ENCODE assay signal across 20 cellular contexts in the genomic region with DNA sequence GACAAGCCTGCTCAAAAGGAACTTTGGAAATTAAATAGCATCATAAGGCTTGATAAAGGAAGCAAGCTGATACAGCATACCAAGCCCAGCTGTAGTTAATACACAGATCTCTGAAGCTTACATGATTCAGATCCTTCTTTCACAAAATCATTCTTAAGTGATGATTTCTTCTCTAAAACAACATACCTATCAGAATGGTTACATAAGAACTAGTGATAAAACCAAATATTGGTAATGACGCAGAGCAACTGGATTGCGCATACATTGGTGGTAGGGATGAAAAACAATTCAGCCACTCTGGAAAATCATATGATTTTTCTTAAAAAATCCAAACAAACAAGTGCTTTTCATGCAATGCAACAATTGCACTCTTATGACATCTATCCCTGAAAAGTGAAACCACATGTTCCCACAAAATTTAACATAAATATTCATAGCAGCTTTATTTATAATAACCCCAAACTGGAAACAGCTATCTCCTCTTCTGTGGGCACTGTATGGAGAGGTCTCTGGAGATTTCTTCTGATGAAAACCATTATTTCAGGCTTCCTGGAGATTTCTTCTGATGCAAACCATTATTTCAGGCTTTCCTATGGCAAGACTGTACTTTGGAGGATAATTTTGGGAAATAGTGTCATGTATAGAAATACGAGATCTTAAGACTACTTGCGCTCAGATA.
DNase-seq lines count a peak whose midpoint lies in the region; ATAC-seq, FAIRE-seq and TF ChIP-seq lines count a peak whose summit lies in the region.
"Had no signal": no experiment of that assay in that cellular context is flagged by ENCODE, and none has a peak within 500 bp of the region (broad histone marks: within the 10 kb centered on the region; RNA-seq: fewer than 3 reads in every experiment).

No MANE protein-coding gene starts in this region.

- H3K79me2 ChIP-seq in ACC112 (ENCODE audit: control insufficient read depth, insufficient read depth, low read length, unreplicated experiment) (no peaks in the 10 kb centered on the region), astrocyte (ENCODE audit: insufficient read depth, low read length) (no peaks in the 10 kb centered on the region)

- H3K4me3 ChIP-seq in ACC112 (ENCODE audit: low read depth, low read length), result peak overlapping the region; percentile 43
- no peak overlapping the region for H3K4me3 ChIP-seq in astrocyte (ENCODE audit: insufficient read depth, low read depth, low read length)
- H3K4me3 ChIP-seq: smooth muscle cell, upper lobe of left lung had no signal

- peak overlapping the region; percentile 26 for H3K9ac ChIP-seq in astrocyte (ENCODE audit: low read length)

- H3K36me3 ChIP-seq in ACC112 (ENCODE audit: insufficient read depth, low read length) (no peaks in the 10 kb centered on the region), astrocyte (ENCODE audit: insufficient read depth, low read length) (no peaks in the 10 kb centered on the region)
- H3K36me3 ChIP-seq: pancreas, upper lobe of left lung had no signal

- peak overlapping the region; percentile 14 for H3K4me2 ChIP-seq in astrocyte (ENCODE audit: low read length)
- H3K4me2 ChIP-seq: smooth muscle cell had no signal

- peak overlapping the region; percentile 89 for H3K27ac ChIP-seq in ACC112 (ENCODE audit: low read depth, low read length)
- H3K27ac ChIP-seq in astrocyte (ENCODE audit: low read depth, low read length), result peak overlapping the region; percentile 58
- H3K27ac ChIP-seq: pancreas, upper lobe of left lung had no signal

- no peaks in the 10 kb centered on the region for H3K27me3 ChIP-seq in ACC112 (ENCODE audit: insufficient read depth, low read length)
- no peaks in the 10 kb centered on the region for H3K27me3 ChIP-seq in astrocyte (ENCODE audit: insufficient read depth, low read length)
- H3K27me3 ChIP-seq: pancreas, upper lobe of left lung had no signal

- DNase-seq in HFFc6, result peak; percentile 87
- DNase-seq in astrocyte (ENCODE audit: low read depth), result peak; percentile 83
- peak; percentile 87 for DNase-seq in fibroblast of the conjunctiva (ENCODE audit: low read depth)
- DNase-seq in GM19238 (ENCODE audit: insufficient read length, low spot score), result no peak
- DNase-seq in NCI-H510A treated with DMSO at 0.1 percent for 48 hours (lab: John Stamatoyannopoulos, UW), result no peak
- no peak for DNase-seq in activated naive CD4-positive, alpha-beta T cell treated with anti-CD3 and anti-CD28 coated beads, Interleukin-2, amount 50 U/mL, for 72 hours (ENCODE audit: low spot score in 2 of 2)
- DNase-seq: activated CD4-positive, alpha-beta memory T cell treated with anti-CD3 and anti-CD28 coated beads for 36 hours; activated naive CD8-positive, alpha-beta T cell treated with anti-CD3 and anti-CD28 coated beads, Interleukin-2, amount 10 ng/mL, durations not matched to agents 7 days and 5 days; activated T-cell treated with anti-CD3 and anti-CD28 coated beads, Interleukin-2, amount 50 U/mL, for 72 hours; COR-L47; dermis blood vessel endothelial cell; erythroblast; KBM-7; left cardiac atrium; pancreas; stimulated activated naive B cell treated with anti-CD40 and anti-IgM and Interleukin-4, amounts not matched to agents 10 μg/mL and 1 μg/mL and 100 μg/mL, for 72 hours; upper lobe of left lung had no signal

- peak; percentile 89 for FAIRE-seq in astrocyte (lab: Jason Lieb, UNC)
- FAIRE-seq: pancreas had no signal

- H3K4me1 Mint-ChIP-seq in HFFc6 (ENCODE audit: low read depth) (peaks cover 91% of the 10 kb centered on the region), astrocyte (ENCODE audit: low read depth, unreplicated experiment) (peaks cover 5% of the 10 kb centered on the region)
- H3K4me1 Mint-ChIP-seq: activated naive CD8-positive, alpha-beta T cell treated with anti-CD3 and anti-CD28 coated beads, Interleukin-2, amount 10 ng/mL, durations not matched to agents 7 days and 5 days; stimulated activated naive B cell treated with anti-CD40 and anti-IgM and Interleukin-4, amounts not matched to agents 10 μg/mL and 1 μg/mL and 100 μg/mL, for 72 hours had no signal

- H3K4me3 Mint-ChIP-seq in HFFc6 (peak overlapping the region; percentile 80), astrocyte (ENCODE audit: unreplicated experiment) (no peak overlapping the region)
- H3K4me3 Mint-ChIP-seq: activated CD4-positive, alpha-beta memory T cell treated with anti-CD3 and anti-CD28 coated beads for 36 hours; activated naive CD8-positive, alpha-beta T cell treated with anti-CD3 and anti-CD28 coated beads, Interleukin-2, amount 10 ng/mL, durations not matched to agents 7 days and 5 days; activated T-cell treated with anti-CD3 and anti-CD28 coated beads, Interleukin-2, amount 50 U/mL, for 72 hours; stimulated activated naive B cell treated with anti-CD40 and anti-IgM and Interleukin-4, amounts not matched to agents 10 μg/mL and 1 μg/mL and 100 μg/mL, for 72 hours had no signal

- no peaks in the 10 kb centered on the region for H3K9me3 ChIP-seq in astrocyte (ENCODE audit: insufficient read depth, low read depth, low read length)
- H3K9me3 ChIP-seq: pancreas, upper lobe of left lung had no signal

- H3K4me1 ChIP-seq in ACC112 (ENCODE audit: control insufficient read depth, insufficient read depth, low read length, unreplicated experiment) (peaks cover 39% of the 10 kb centered on the region), astrocyte (ENCODE audit: insufficient read depth, low read length) (peaks cover 8% of the 10 kb centered on the region)
- H3K4me1 ChIP-seq: pancreas, upper lobe of left lung had no signal

- H4K20me1 ChIP-seq in astrocyte (ENCODE audit: insufficient read depth, low read length), result no peaks in the 10 kb centered on the region

- H3K27ac Mint-ChIP-seq in HFFc6 (peak overlapping the region; percentile 77), astrocyte (ENCODE audit: unreplicated experiment) (no peak overlapping the region)
- no peak overlapping the region for H3K27ac Mint-ChIP-seq in activated naive CD4-positive, alpha-beta T cell treated with anti-CD3 and anti-CD28 coated beads, Interleukin-2, amount 50 U/mL, for 72 hours
- H3K27ac Mint-ChIP-seq: activated CD4-positive, alpha-beta memory T cell treated with anti-CD3 and anti-CD28 coated beads for 36 hours; activated naive CD8-positive, alpha-beta T cell treated with anti-CD3 and anti-CD28 coated beads, Interleukin-2, amount 10 ng/mL, durations not matched to agents 7 days and 5 days; activated T-cell treated with anti-CD3 and anti-CD28 coated beads, Interleukin-2, amount 50 U/mL, for 72 hours; stimulated activated naive B cell treated with anti-CD40 and anti-IgM and Interleukin-4, amounts not matched to agents 10 μg/mL and 1 μg/mL and 100 μg/mL, for 72 hours had no signal

- H3K27me3 Mint-ChIP-seq in HFFc6 (ENCODE audit: insufficient read depth), result no peaks in the 10 kb centered on the region
- no peaks in the 10 kb centered on the region for H3K27me3 Mint-ChIP-seq in astrocyte (ENCODE audit: low read depth, unreplicated experiment)
- H3K27me3 Mint-ChIP-seq: activated CD4-positive, alpha-beta memory T cell treated with anti-CD3 and anti-CD28 coated beads for 36 hours; stimulated activated naive B cell treated with anti-CD40 and anti-IgM and Interleukin-4, amounts not matched to agents 10 μg/mL and 1 μg/mL and 100 μg/mL, for 72 hours had no signal

- no peaks in the 10 kb centered on the region for H3K9me3 Mint-ChIP-seq in HFFc6
- H3K9me3 Mint-ChIP-seq in astrocyte (ENCODE audit: unreplicated experiment), result no peaks in the 10 kb centered on the region
- peaks cover 0 to 4% of the 10 kb centered on the region in 2 donors for H3K9me3 Mint-ChIP-seq in activated naive CD4-positive, alpha-beta T cell treated with anti-CD3 and anti-CD28 coated beads, Interleukin-2, amount 50 U/mL, for 72 hours
- H3K9me3 Mint-ChIP-seq: activated CD4-positive, alpha-beta memory T cell treated with anti-CD3 and anti-CD28 coated beads for 36 hours; activated naive CD8-positive, alpha-beta T cell treated with anti-CD3 and anti-CD28 coated beads, Interleukin-2, amount 10 ng/mL, durations not matched to agents 7 days and 5 days; stimulated activated naive B cell treated with anti-CD40 and anti-IgM and Interleukin-4, amounts not matched to agents 10 μg/mL and 1 μg/mL and 100 μg/mL, for 72 hours had no signal

- no peak for ATAC-seq in GM21526 (IDR thresholded peaks at IDR 0.05; ENCODE audit: low FRiP score, unreplicated experiment)
- ATAC-seq in activated naive CD4-positive, alpha-beta T cell treated with anti-CD3 and anti-CD28 coated beads, Interleukin-2, amount 50 U/mL, for 72 hours, result no peak
- ATAC-seq: activated T-cell treated with anti-CD3 and anti-CD28 coated beads, Interleukin-2, amount 50 U/mL, for 72 hours; pancreas; stimulated activated naive B cell treated with anti-CD40 and anti-IgM and Interleukin-4, amounts not matched to agents 10 μg/mL and 1 μg/mL and 100 μg/mL, for 72 hours had no signal

- H3K36me3 Mint-ChIP-seq in HFFc6 (ENCODE audit: low read depth), result peaks cover 16% of the 10 kb centered on the region; the same call in 1 of the 2 replicates
- H3K36me3 Mint-ChIP-seq in astrocyte (ENCODE audit: low read depth, unreplicated experiment), result no peaks in the 10 kb centered on the region
- no peaks in the 10 kb centered on the region for H3K36me3 Mint-ChIP-seq in activated naive CD4-positive, alpha-beta T cell treated with anti-CD3 and anti-CD28 coated beads, Interleukin-2, amount 50 U/mL, for 72 hours
- H3K36me3 Mint-ChIP-seq: activated CD4-positive, alpha-beta memory T cell treated with anti-CD3 and anti-CD28 coated beads for 36 hours; activated naive CD8-positive, alpha-beta T cell treated with anti-CD3 and anti-CD28 coated beads, Interleukin-2, amount 10 ng/mL, durations not matched to agents 7 days and 5 days; stimulated activated naive B cell treated with anti-CD40 and anti-IgM and Interleukin-4, amounts not matched to agents 10 μg/mL and 1 μg/mL and 100 μg/mL, for 72 hours had no signal

- TF ChIP-seq CTCF in HFFc6 (IDR thresholded peaks at IDR 0.05), result no peak
- TF ChIP-seq CTCF in astrocyte (IDR thresholded peaks at IDR 0.05; ENCODE audit: insufficient read depth, low read depth, low read length), result no peak

- no peak overlapping the region for H2AFZ ChIP-seq in ACC112 (ENCODE audit: low read length, unreplicated experiment)
- no peak overlapping the region for H2AFZ ChIP-seq in astrocyte (ENCODE audit: low read depth, low read length)

Comparison
In these comparisons a context has a peak if more than half of its experiments do, and no peak if none do; other contexts are left out.
1. DNase-seq: peak in HFFc6 (single experiment), astrocyte (single experiment) and fibroblast of the conjunctiva (single experiment); none in GM19238 (single experiment), NCI-H510A treated with DMSO at 0.1 percent for 48 hours (single experiment) and activated naive CD4-positive, alpha-beta T cell treated with anti-CD3 and anti-CD28 coated beads, Interleukin-2, amount 50 U/mL, for 72 hours (0 of 2).